ENCODE assay signal across 20 cellular contexts in the genomic region with DNA sequence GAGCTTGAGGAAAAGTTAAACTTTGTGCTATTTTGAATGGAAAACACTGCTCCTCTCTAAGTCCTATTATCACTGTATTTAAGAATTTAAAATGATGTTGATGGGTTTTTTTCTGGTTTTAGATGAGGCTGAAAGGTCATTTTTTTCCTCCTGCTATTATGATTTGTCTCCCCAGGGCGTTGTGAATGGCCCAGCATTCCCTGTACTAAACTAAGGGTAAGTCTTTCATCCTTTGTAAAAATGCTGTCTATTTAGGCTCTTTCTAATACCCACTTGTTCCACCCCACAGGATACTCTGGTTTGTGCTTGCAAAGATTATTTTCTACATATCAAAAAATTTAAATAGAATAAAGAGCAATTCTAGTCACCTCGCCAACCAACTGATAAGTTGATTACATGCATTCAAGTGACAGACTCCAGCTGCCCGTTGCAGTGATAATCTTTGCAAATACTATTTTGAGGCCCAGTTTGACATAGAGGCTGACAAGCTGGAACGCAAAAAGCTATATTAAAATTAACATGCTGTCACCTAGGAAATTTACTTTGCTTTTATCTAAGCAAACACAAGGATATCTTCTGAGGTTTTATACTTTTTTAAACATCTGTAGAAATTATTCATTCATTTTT.
DNase-seq lines count a peak whose midpoint lies in the region; ATAC-seq and TF ChIP-seq lines count a peak whose summit lies in the region.
"Had no signal": no experiment of that assay in that cellular context is flagged by ENCODE, and none has a peak within 500 bp of the region (broad histone marks: within the 10 kb centered on the region; RNA-seq: fewer than 3 reads in every experiment).

No MANE protein-coding gene starts in this region.

- no peaks in the 10 kb centered on the region for H3K27me3 ChIP-seq in cardiac muscle cell
- no peaks in the 10 kb centered on the region for H3K27me3 ChIP-seq in SK-N-SH (ENCODE audit: insufficient read depth)
- H3K27me3 ChIP-seq in neural cell (ENCODE audit: insufficient read depth, low read depth, low read length): no peaks in the 10 kb centered on the region
- H3K27me3 ChIP-seq: BLaER1 had no signal

- no peak overlapping the region for H3K4me2 ChIP-seq in SK-N-SH
- no peak overlapping the region for H3K4me2 ChIP-seq in neural cell (ENCODE audit: low read length)
- H3K4me2 ChIP-seq: BLaER1 had no signal

- H3K9me3 ChIP-seq in cardiac muscle cell (ENCODE audit: low read depth) (no peaks in the 10 kb centered on the region), SK-N-SH (no peaks in the 10 kb centered on the region), neural cell (ENCODE audit: low read length) (no peaks in the 10 kb centered on the region)
- H3K9me3 ChIP-seq: BLaER1, HAP-1 had no signal

- peaks cover 1% of the 10 kb centered on the region for H3K27me3 Mint-ChIP-seq in endothelial cell (ENCODE audit: unreplicated experiment)
- H3K27me3 Mint-ChIP-seq: B cell; CD4-positive, CD25-positive, alpha-beta regulatory T cell had no signal

- H3K4me1 ChIP-seq in cardiac muscle cell (ENCODE audit: low read depth): peaks cover 40% of the 10 kb centered on the region
- H3K4me1 ChIP-seq in SK-N-SH (ENCODE audit: control insufficient read depth in 1 of 2, insufficient read depth in 2 of 2, low read depth in 1 of 2, low read length in 1 of 2): peaks cover 0 to 7% of the 10 kb centered on the region in 2 experiments; a peak in 2 of 4 replicates
- H3K4me1 ChIP-seq: BLaER1, Caco-2, HAP-1 had no signal

- H3K4me3 Mint-ChIP-seq in endothelial cell (ENCODE audit: unreplicated experiment): no peak overlapping the region
- H3K4me3 Mint-ChIP-seq: B cell; CD4-positive, CD25-positive, alpha-beta regulatory T cell; CD8-positive, alpha-beta T cell; HFFc6 had no signal

- POLR2A ChIA-PET in SK-N-SH (lab: Yijun Ruan, JAX): no interaction called here

- H3K36me3 Mint-ChIP-seq in endothelial cell (ENCODE audit: low read depth, unreplicated experiment): no peaks in the 10 kb centered on the region
- H3K36me3 Mint-ChIP-seq: CD4-positive, CD25-positive, alpha-beta regulatory T cell; CD8-positive, alpha-beta T cell had no signal

- no peak overlapping the region for H3K27ac Mint-ChIP-seq in endothelial cell (ENCODE audit: unreplicated experiment)
- H3K27ac Mint-ChIP-seq: B cell; CD4-positive, CD25-positive, alpha-beta regulatory T cell; CD8-positive, alpha-beta T cell; HFFc6 had no signal

- H3K9me3 Mint-ChIP-seq in endothelial cell (ENCODE audit: unreplicated experiment): no peaks in the 10 kb centered on the region

- DNase-seq in NCI-H82 (lab: John Stamatoyannopoulos, UW) (peak; percentile 27), NCI-H82 treated with DMSO at 0.1 percent for 48 hours (lab: John Stamatoyannopoulos, UW; ENCODE audit: unreplicated experiment) (no peak), cardiac muscle cell (ENCODE audit: low read depth in 1 of 2, low spot score in 1 of 2) (peak in 1 of 2 donors; percentile 37), cardiac septum (ENCODE audit: low spot score) (no peak), SK-N-SH (peak; percentile 21), endothelial cell (ENCODE audit: low spot score) (no peak)
- DNase-seq: Caco-2; CD4-positive, CD25-positive, alpha-beta regulatory T cell; CD8-positive, alpha-beta T cell; DMS153; DND-41; GOT3; HFFc6 had no signal

- no peaks in the 10 kb centered on the region for H3K9me2 ChIP-seq in SK-N-SH
- no peaks in the 10 kb centered on the region for H3K9me2 ChIP-seq in neural cell (ENCODE audit: insufficient read depth, low read length)

- no peak overlapping the region for H3K9ac ChIP-seq in SK-N-SH
- no peak overlapping the region for H3K9ac ChIP-seq in neural cell (ENCODE audit: low read length)
- H3K9ac ChIP-seq: BLaER1 had no signal

- 18% methylated on average over 4 of the region's 4 CpGs for WGBS in SK-N-SH (ENCODE audit: low lambda C conversion rate)

- TF ChIP-seq CTCF in cardiac muscle cell (IDR thresholded peaks at IDR 0.05; ENCODE audit: low read depth, low read length) (no peak), SK-N-SH (IDR thresholded peaks at IDR 0.05) (no peak), neural cell (IDR thresholded peaks at IDR 0.05; ENCODE audit: poor library complexity, severe bottlenecking) (no peak), endothelial cell (IDR thresholded peaks at IDR 0.05; ENCODE audit: unreplicated experiment) (no peak)

- H3K27ac ChIP-seq in cardiac muscle cell (peak overlapping the region; percentile 61), SK-N-SH (ENCODE audit: low read depth in 2 of 2, low read length in 1 of 2) (peak overlapping the region in 1 of 2 experiments; percentile 73; a peak in 2 of 4 replicates), neural cell (ENCODE audit: low read length) (peak overlapping the region; percentile 13)
- H3K27ac ChIP-seq: 22Rv1, BLaER1, C4-2B had no signal

- H2AFZ ChIP-seq in SK-N-SH (ENCODE audit: low read depth) (no peak overlapping the region), neural cell (ENCODE audit: low read depth, low read length) (no peak overlapping the region)

- peak in 1 of 2 experiments; percentile 45; a peak in 1 of 4 replicates for TF ChIP-seq EP300 in SK-N-SH (IDR thresholded peaks at IDR 0.05; ENCODE audit: borderline replicate concordance in 1 of 2, low read depth in 1 of 2, low read length in 1 of 2)
- TF ChIP-seq EP300 in neural cell (conservative IDR thresholded peaks at IDR 0.05; ENCODE audit: poor library complexity, severe bottlenecking): peak; percentile 77

- H3K4me3 ChIP-seq in cardiac muscle cell (no peak overlapping the region), SK-N-SH (ENCODE audit: low read depth in 2 of 2, low read length in 1 of 2) (no peak overlapping the region), neural cell (ENCODE audit: low read length) (no peak overlapping the region)
- H3K4me3 ChIP-seq: BLaER1, HAP-1 had no signal

- H4K20me1 ChIP-seq in SK-N-SH (ENCODE audit: insufficient read depth) (no peaks in the 10 kb centered on the region), neural cell (ENCODE audit: insufficient read depth) (no peaks in the 10 kb centered on the region)
- H4K20me1 ChIP-seq: BLaER1 had no signal

- H3K79me2 ChIP-seq in SK-N-SH (ENCODE audit: insufficient read depth): no peaks in the 10 kb centered on the region
- no peaks in the 10 kb centered on the region for H3K79me2 ChIP-seq in neural cell (replicated peaks; ENCODE audit: insufficient read depth, low read length)

- no peak for ATAC-seq in GM18870 (IDR thresholded peaks at IDR 0.05; ENCODE audit: unreplicated experiment)
- ATAC-seq: CD8-positive, alpha-beta T cell had no signal

- H3F3A ChIP-seq in SK-N-SH (replicated peaks; ENCODE audit: insufficient read depth) (no peaks in the 10 kb centered on the region), neural cell (ENCODE audit: insufficient read depth, low read length, poor library complexity, severe bottlenecking) (no peaks in the 10 kb centered on the region)

- intact Hi-C loops in cardiac septum (cut with DNase I): no loop called here

- TF ChIP-seq RAD21 in SK-N-SH (IDR thresholded peaks at IDR 0.05; ENCODE audit: low read length) (no peak), neural cell (conservative IDR thresholded peaks at IDR 0.05) (no peak)

- no peaks in the 10 kb centered on the region for H3K36me3 ChIP-seq in cardiac muscle cell
- H3K36me3 ChIP-seq in SK-N-SH (replicated peaks in 1 of 2; ENCODE audit: control insufficient read depth in 1 of 2, insufficient read depth in 2 of 2, low read length in 1 of 2): no peaks in the 10 kb centered on the region
- H3K36me3 ChIP-seq in neural cell (ENCODE audit: insufficient read depth, low read length): no peaks in the 10 kb centered on the region
- H3K36me3 ChIP-seq: BLaER1, HAP-1 had no signal

- no peaks in the 10 kb centered on the region for H3K4me1 Mint-ChIP-seq in endothelial cell (ENCODE audit: unreplicated experiment)
- H3K4me1 Mint-ChIP-seq: B cell; CD4-positive, CD25-positive, alpha-beta regulatory T cell had no signal

- CTCF ChIA-PET in SK-N-SH (lab: Yijun Ruan, JAX): interaction anchor here (0.7 to 1.5 kb wide), 5 partner anchors 21 to 302 kb away, joined by 3 to 4 read pairs (median 3); no protein-coding TSS in a partner anchor

TF ChIP-seq in SK-N-SH, 30 proteins besides CTCF, POLR2A, EP300 and RAD21:
- TF ChIP-seq GATA2 (CRISPR knock-in tag; IDR thresholded peaks at IDR 0.05): peak; percentile 73
- TF ChIP-seq, protein P1, sequence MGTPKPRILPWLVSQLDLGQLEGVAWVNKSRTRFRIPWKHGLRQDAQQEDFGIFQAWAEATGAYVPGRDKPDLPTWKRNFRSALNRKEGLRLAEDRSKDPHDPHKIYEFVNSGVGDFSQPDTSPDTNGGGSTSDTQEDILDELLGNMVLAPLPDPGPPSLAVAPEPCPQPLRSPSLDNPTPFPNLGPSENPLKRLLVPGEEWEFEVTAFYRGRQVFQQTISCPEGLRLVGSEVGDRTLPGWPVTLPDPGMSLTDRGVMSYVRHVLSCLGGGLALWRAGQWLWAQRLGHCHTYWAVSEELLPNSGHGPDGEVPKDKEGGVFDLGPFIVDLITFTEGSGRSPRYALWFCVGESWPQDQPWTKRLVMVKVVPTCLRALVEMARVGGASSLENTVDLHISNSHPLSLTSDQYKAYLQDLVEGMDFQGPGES (IDR thresholded peaks at IDR 0.05; ENCODE audit: low read depth, low read length): no peak

TF ChIP-seq in neural cell, 6 proteins besides CTCF, POLR2A, EP300 and RAD21 (continues in another document):
- no peak for TF ChIP-seq SMC3 (conservative IDR thresholded peaks at IDR 0.05; ENCODE audit: poor library complexity)
- TF ChIP-seq MXI1 (conservative IDR thresholded peaks at IDR 0.05; ENCODE audit: poor library complexity, severe bottlenecking): no peak
- TF ChIP-seq EZH2 (IDR thresholded peaks at IDR 0.05; ENCODE audit: borderline replicate concordance, insufficient read depth, low read length, poor library complexity, severe bottlenecking): no peak

Comparison
In these comparisons a context has a peak if more than half of its experiments do, and no peak if none do; other contexts are left out.
1. DNase-seq: peak in NCI-H82 (single experiment) and SK-N-SH (single experiment); none in NCI-H82 treated with DMSO at 0.1 percent for 48 hours (single experiment), cardiac septum (single experiment) and endothelial cell (single experiment).